In genomic region chr4:132592850-132593249, GRCh38 we compare ENCODE assay signal across 10 cellular contexts.
"Had no signal": no experiment of that assay in that cellular context is flagged by ENCODE, and none has a peak within 500 bp of the region (broad histone marks: within the 10 kb centered on the region; RNA-seq: fewer than 3 reads in every experiment).

No MANE protein-coding gene starts in this region.

- H3K27ac ChIP-seq: GM23248 had no signal

- H3K9me3 ChIP-seq: HAP-1 had no signal

- DNase-seq: GM23248, GOT3, HCEC 1CT, HFFc6 had no signal

- H3K4me1 ChIP-seq: HAP-1 had no signal

- H3K36me3 ChIP-seq: HAP-1 had no signal

- ATAC-seq: GM23338, HCT116 had no signal

- H3K27ac Mint-ChIP-seq: GM23338, H9, HFFc6 had no signal

- H3K9ac ChIP-seq: GM23248 had no signal

- FAIRE-seq: H1, H54 had no signal

- H3K4me3 ChIP-seq: GM23248, GM23338, HAP-1 had no signal

- H3K4me1 Mint-ChIP-seq: GM23338, H9 had no signal

- H2AFZ ChIP-seq: GM23248, GM23338 had no signal

- H3K4me3 Mint-ChIP-seq: GM23338, H9, HFFc6 had no signal

- H3K4me2 ChIP-seq: GM23338 had no signal
